ENCODE assay signal across 8 cellular contexts in genomic region chr7:5422324-5423271, GRCh38. TPM values are rescaled to one million over a fixed set of nuclear protein-coding genes. Genes with fewer than 3 reads are reported as not detected.
DNase-seq lines count a peak whose midpoint lies in the region; ATAC-seq and TF ChIP-seq lines count a peak whose summit lies in the region.

No MANE protein-coding gene starts in this region.

- H3K27ac ChIP-seq in H9 (ENCODE audit: insufficient read length, low read depth, low read length): no peak overlapping the region

- peaks cover 66% of the 10 kb centered on the region for H3K27me3 Mint-ChIP-seq in H9 (ENCODE audit: low read depth)

- peaks cover 57% of the 10 kb centered on the region for H3K27me3 ChIP-seq in H9 (ENCODE audit: insufficient read depth, low read length)
- no peaks in the 10 kb centered on the region for H3K27me3 ChIP-seq in neuron (ENCODE audit: insufficient read depth, low read length)

- no peak overlapping the region for H2AK5ac ChIP-seq in H9 (ENCODE audit: insufficient read length, low read length)

- no peak overlapping the region for H3K4ac ChIP-seq in H9 (ENCODE audit: low read depth, low read length)

- H3K79me2 ChIP-seq in H9 (ENCODE audit: insufficient read depth, low read length): no peaks in the 10 kb centered on the region

- H3K36me3 Mint-ChIP-seq in H9 (ENCODE audit: insufficient read depth in 1 of 3, low read depth in 3 of 3): no peaks in the 10 kb centered on the region

- no peak overlapping the region for H2BK15ac ChIP-seq in H9 (ENCODE audit: low read depth, low read length)

- H3K4me1 Mint-ChIP-seq in H9: peaks cover 23 to 47% of the 10 kb centered on the region in 2 experiments

- peak overlapping the region; percentile 67 to 78 for H3K4me3 Mint-ChIP-seq in H9

- no peak overlapping the region for H3K9ac ChIP-seq in H9 (ENCODE audit: extremely low read depth, insufficient read length, low read length)

- TF ChIP-seq CTCF in H9 (conservative IDR thresholded peaks at IDR 0.05) (no peak), WI38 (IDR thresholded peaks at IDR 0.05; ENCODE audit: low read depth, low read length) (no peak)

- no peaks in the 10 kb centered on the region for H3K9me3 ChIP-seq in H9 (ENCODE audit: control insufficient read depth, low read depth, low read length)
- H3K9me3 ChIP-seq in neuron (ENCODE audit: low read length): no peaks in the 10 kb centered on the region

- no peak overlapping the region for H4K91ac ChIP-seq in H9 (ENCODE audit: insufficient read length, low read depth, low read length)

- no peak overlapping the region for H2BK12ac ChIP-seq in H9 (ENCODE audit: insufficient read length, low read depth, low read length)

- no peak overlapping the region for H2BK20ac ChIP-seq in H9 (ENCODE audit: low read depth, low read length, poor library complexity, severe bottlenecking)

- H2BK5ac ChIP-seq in H9 (ENCODE audit: insufficient read length, low read length): no peak overlapping the region

- peaks cover 9% of the 10 kb centered on the region for H3K36me3 ChIP-seq in neuron (ENCODE audit: insufficient read depth, low read length)

- H3K18ac ChIP-seq in H9 (ENCODE audit: insufficient read length, low read depth, low read length): no peak overlapping the region

- no peak for ATAC-seq in HG03159 (IDR thresholded peaks at IDR 0.05; ENCODE audit: unreplicated experiment)
- ATAC-seq in HG02973 (IDR thresholded peaks at IDR 0.05; ENCODE audit: unreplicated experiment): no peak

- no peak overlapping the region for H4K5ac ChIP-seq in H9 (ENCODE audit: insufficient read length, low read depth, low read length)

- H3K4me2 ChIP-seq in H9 (ENCODE audit: insufficient read depth, insufficient read length, low read length): peak overlapping the region; percentile 41

- no peak overlapping the region for H3K23ac ChIP-seq in H9 (ENCODE audit: insufficient read length, low read depth, low read length)

- peak overlapping the region; percentile 92 for H3K4me3 ChIP-seq in WI38 (ENCODE audit: low read depth, low read length)
- peak overlapping the region; percentile 98 for H3K4me3 ChIP-seq in neuron (ENCODE audit: low read length)

- peaks cover 39% of the 10 kb centered on the region for H3K23me2 ChIP-seq in H9 (ENCODE audit: insufficient read length, low read depth, low read length, poor library complexity, severe bottlenecking)

- no peak overlapping the region for H2AFZ ChIP-seq in H9 (ENCODE audit: low read length)
- no peak overlapping the region for H2AFZ ChIP-seq in neuron (ENCODE audit: low read depth, low read length)

- H3T11ph ChIP-seq in H9 (ENCODE audit: low read length): no peak overlapping the region

- no peak overlapping the region for H3K56ac ChIP-seq in H9 (ENCODE audit: insufficient read length, low read depth, low read length)

- no CpG with 5 or more reads among the region's 54 CpGs for WGBS in H9 (ENCODE audit: extremely low coverage, insufficient read length, low lambda C conversion rate)

- DNase-seq in AG20443 (ENCODE audit: low spot score): peak; percentile 39
- no peak for DNase-seq in H9
- DNase-seq in fibroblast of peridontal ligament (ENCODE audit: extremely low read depth): peak; percentile 66
- no peak for DNase-seq in NCI-H1694 (lab: John Stamatoyannopoulos, UW)

- no peaks in the 10 kb centered on the region for H4K20me1 ChIP-seq in H9 (ENCODE audit: control insufficient read depth, insufficient read depth, insufficient read length)

- no peak overlapping the region for H3K27ac Mint-ChIP-seq in H9

- no peaks in the 10 kb centered on the region for H3K79me1 ChIP-seq in H9 (ENCODE audit: insufficient read depth, low read depth, low read length, poor library complexity, severe bottlenecking)

- no peak overlapping the region for H3K14ac ChIP-seq in H9 (ENCODE audit: insufficient read depth, low read length)

- no peak overlapping the region for H4K8ac ChIP-seq in H9 (replicated peaks; ENCODE audit: insufficient read length, low read depth, low read length)

- H3K4me1 ChIP-seq in H9 (ENCODE audit: insufficient read depth, low read length) (no peaks in the 10 kb centered on the region), neuron (ENCODE audit: insufficient read depth, low read length) (peaks cover 23% of the 10 kb centered on the region)

- H3K9me3 Mint-ChIP-seq in H9: no peaks in the 10 kb centered on the region; a peak in 1 of 5 replicates

- no peak overlapping the region for H2BK120ac ChIP-seq in H9 (ENCODE audit: low read depth, low read length, poor library complexity, severe bottlenecking)

RNA-seq across cellular contexts. Expression of gene TNRC18, which starts 1.0 kb away (rescaled TPM):
- 21.2 and 21.6 TPM in 2 replicates for total RNA-seq in H9 (2021)

Comparison
In these comparisons a context has a peak if more than half of its experiments do, and no peak if none do; other contexts are left out.
1. DNase-seq: peak in AG20443 (single experiment) and fibroblast of peridontal ligament (single experiment); none in H9 (single experiment) and NCI-H1694 (single experiment).